Comparison of ENCODE assay signal across 1 cellular context in the genomic region with DNA sequence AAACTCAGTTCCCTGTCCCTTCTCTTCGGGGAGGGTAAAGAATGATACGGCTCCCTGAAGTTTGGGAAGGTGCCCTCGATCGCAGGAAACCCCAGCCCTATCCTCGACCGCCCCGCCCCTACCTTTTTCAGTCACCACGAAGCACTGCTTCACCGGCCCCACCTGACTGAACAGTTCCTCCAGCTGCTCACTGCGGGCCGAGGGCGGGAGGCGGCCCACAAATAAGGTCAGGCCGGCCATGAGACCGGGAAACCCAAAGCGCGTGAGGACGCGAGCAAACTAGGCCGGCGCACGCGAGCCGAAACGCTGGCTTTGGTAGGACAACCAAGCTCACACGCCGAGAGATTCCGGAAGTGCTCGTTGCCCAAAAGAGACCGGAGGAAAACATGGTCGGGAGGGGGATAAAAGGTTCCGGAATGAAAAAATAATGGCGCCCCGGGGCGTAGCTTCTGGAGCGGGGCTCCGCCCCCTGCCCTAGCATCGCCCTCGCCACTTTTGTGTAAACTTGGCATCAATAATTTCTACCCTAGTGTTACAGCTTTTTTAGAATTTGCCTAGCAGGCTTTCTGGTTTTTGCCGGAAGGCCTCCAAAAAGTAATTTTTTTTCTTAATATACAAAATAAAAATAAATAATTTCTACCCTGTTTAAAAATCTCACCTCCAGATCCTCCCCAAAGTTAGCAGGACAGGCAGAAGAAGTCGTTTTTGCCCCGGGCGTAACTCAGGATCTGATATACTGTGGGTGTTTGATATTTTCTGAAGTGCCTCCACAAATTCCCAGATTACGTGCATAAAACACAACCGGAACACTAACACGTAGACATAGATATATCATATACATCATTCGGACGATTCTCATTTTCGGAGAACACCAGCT.
TF ChIP-seq lines count a peak whose summit lies in the region.

Gene RBM28, minus strand, starts transcription at position 355 of the 877 bp plus-strand sequence. Its CDS starts 115 bp downstream, at position 240.

TF ChIP-seq in GM12878, 131 proteins besides CTCF, POLR2A, EP300 and RAD21 (continued from another document and continues in another):
- TF ChIP-seq, protein P1, sequence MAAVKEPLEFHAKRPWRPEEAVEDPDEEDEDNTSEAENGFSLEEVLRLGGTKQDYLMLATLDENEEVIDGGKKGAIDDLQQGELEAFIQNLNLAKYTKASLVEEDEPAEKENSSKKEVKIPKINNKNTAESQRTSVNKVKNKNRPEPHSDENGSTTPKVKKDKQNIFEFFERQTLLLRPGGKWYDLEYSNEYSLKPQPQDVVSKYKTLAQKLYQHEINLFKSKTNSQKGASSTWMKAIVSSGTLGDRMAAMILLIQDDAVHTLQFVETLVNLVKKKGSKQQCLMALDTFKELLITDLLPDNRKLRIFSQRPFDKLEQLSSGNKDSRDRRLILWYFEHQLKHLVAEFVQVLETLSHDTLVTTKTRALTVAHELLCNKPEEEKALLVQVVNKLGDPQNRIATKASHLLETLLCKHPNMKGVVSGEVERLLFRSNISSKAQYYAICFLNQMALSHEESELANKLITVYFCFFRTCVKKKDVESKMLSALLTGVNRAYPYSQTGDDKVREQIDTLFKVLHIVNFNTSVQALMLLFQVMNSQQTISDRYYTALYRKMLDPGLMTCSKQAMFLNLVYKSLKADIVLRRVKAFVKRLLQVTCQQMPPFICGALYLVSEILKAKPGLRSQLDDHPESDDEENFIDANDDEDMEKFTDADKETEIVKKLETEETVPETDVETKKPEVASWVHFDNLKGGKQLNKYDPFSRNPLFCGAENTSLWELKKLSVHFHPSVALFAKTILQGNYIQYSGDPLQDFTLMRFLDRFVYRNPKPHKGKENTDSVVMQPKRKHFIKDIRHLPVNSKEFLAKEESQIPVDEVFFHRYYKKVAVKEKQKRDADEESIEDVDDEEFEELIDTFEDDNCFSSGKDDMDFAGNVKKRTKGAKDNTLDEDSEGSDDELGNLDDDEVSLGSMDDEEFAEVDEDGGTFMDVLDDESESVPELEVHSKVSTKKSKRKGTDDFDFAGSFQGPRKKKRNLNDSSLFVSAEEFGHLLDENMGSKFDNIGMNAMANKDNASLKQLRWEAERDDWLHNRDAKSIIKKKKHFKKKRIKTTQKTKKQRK (IDR thresholded peaks at IDR 0.05; ENCODE audit: low read depth, low read length) = no peak
- TF ChIP-seq YBX1 (IDR thresholded peaks at IDR 0.05) = no peak
- TF ChIP-seq RELB (IDR thresholded peaks at IDR 0.05; ENCODE audit: low read depth) = peak; percentile 96
- no peak for TF ChIP-seq FOS (IDR thresholded peaks at IDR 0.05; ENCODE audit: borderline replicate concordance, extremely low read depth, insufficient read length)
- peak; percentile 16; the same call in 1 of the 2 replicates for TF ChIP-seq MTA2 (IDR thresholded peaks at IDR 0.05; ENCODE audit: low read depth)
- TF ChIP-seq RB1 (IDR thresholded peaks at IDR 0.05; ENCODE audit: borderline replicate concordance) = peak; percentile 92; the same call in 1 of the 2 replicates
- TF ChIP-seq, protein P2, sequence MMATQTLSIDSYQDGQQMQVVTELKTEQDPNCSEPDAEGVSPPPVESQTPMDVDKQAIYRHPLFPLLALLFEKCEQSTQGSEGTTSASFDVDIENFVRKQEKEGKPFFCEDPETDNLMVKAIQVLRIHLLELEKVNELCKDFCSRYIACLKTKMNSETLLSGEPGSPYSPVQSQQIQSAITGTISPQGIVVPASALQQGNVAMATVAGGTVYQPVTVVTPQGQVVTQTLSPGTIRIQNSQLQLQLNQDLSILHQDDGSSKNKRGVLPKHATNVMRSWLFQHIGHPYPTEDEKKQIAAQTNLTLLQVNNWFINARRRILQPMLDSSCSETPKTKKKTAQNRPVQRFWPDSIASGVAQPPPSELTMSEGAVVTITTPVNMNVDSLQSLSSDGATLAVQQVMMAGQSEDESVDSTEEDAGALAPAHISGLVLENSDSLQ (IDR thresholded peaks at IDR 0.05) = peak; percentile 34; the same call in 1 of the 2 replicates
- TF ChIP-seq IKZF1 (conservative IDR thresholded peaks at IDR 0.05) = peak; percentile 87
- peak; percentile 98 to 99 for TF ChIP-seq BHLHE40 (IDR thresholded peaks at IDR 0.05; ENCODE audit: borderline replicate concordance in 1 of 2, low read depth in 2 of 2, low read length in 1 of 2)
- TF ChIP-seq, protein P3, sequence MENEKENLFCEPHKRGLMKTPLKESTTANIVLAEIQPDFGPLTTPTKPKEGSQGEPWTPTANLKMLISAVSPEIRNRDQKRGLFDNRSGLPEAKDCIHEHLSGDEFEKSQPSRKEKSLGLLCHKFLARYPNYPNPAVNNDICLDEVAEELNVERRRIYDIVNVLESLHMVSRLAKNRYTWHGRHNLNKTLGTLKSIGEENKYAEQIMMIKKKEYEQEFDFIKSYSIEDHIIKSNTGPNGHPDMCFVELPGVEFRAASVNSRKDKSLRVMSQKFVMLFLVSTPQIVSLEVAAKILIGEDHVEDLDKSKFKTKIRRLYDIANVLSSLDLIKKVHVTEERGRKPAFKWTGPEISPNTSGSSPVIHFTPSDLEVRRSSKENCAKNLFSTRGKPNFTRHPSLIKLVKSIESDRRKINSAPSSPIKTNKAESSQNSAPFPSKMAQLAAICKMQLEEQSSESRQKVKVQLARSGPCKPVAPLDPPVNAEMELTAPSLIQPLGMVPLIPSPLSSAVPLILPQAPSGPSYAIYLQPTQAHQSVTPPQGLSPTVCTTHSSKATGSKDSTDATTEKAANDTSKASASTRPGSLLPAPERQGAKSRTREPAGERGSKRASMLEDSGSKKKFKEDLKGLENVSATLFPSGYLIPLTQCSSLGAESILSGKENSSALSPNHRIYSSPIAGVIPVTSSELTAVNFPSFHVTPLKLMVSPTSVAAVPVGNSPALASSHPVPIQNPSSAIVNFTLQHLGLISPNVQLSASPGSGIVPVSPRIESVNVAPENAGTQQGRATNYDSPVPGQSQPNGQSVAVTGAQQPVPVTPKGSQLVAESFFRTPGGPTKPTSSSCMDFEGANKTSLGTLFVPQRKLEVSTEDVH (IDR thresholded peaks at IDR 0.05; ENCODE audit: low read depth, partially characterized antibody) = peak; percentile 90
- TF ChIP-seq DPF2 (IDR thresholded peaks at IDR 0.05) = 0 out of 2 replicates have a peak, but pooled peaks have one; percentile 16
- TF ChIP-seq, protein P4, sequence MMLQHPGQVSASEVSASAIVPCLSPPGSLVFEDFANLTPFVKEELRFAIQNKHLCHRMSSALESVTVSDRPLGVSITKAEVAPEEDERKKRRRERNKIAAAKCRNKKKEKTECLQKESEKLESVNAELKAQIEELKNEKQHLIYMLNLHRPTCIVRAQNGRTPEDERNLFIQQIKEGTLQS (IDR thresholded peaks at IDR 0.05; ENCODE audit: borderline replicate concordance, extremely low read depth, low read depth, low read length) = no peak
- TF ChIP-seq SUZ12 (IDR thresholded peaks at IDR 0.05; ENCODE audit: unreplicated experiment) = no peak
- TF ChIP-seq, protein P5, sequence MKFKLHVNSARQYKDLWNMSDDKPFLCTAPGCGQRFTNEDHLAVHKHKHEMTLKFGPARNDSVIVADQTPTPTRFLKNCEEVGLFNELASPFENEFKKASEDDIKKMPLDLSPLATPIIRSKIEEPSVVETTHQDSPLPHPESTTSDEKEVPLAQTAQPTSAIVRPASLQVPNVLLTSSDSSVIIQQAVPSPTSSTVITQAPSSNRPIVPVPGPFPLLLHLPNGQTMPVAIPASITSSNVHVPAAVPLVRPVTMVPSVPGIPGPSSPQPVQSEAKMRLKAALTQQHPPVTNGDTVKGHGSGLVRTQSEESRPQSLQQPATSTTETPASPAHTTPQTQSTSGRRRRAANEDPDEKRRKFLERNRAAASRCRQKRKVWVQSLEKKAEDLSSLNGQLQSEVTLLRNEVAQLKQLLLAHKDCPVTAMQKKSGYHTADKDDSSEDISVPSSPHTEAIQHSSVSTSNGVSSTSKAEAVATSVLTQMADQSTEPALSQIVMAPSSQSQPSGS (IDR thresholded peaks at IDR 0.05; ENCODE audit: low read length) = 0 out of 2 replicates have a peak, but pooled peaks have one; percentile 52
- TF ChIP-seq CEBPB (IDR thresholded peaks at IDR 0.05; ENCODE audit: borderline replicate concordance in 1 of 2, low read depth in 2 of 2, low read length in 2 of 2) = no peak
- TF ChIP-seq MYB (IDR thresholded peaks at IDR 0.05; ENCODE audit: borderline replicate concordance, low read depth, low read length) = no peak
- TF ChIP-seq TCF3 (IDR thresholded peaks at IDR 0.05; ENCODE audit: borderline replicate concordance, insufficient read depth, low read depth, low read length) = 0 out of 2 replicates have a peak, but pooled peaks have one; percentile 30
- TF ChIP-seq RUNX3 (IDR thresholded peaks at IDR 0.05; ENCODE audit: low read length) = peak; percentile 76
- no peak; the same call in 1 of the 2 replicates for TF ChIP-seq FOXM1 (IDR thresholded peaks at IDR 0.05; ENCODE audit: low read depth, low read length)
- TF ChIP-seq ASH2L (IDR thresholded peaks at IDR 0.05; ENCODE audit: borderline replicate concordance, low read depth) = peak; percentile 74; the same call in 1 of the 2 replicates
- TF ChIP-seq SMARCA5 (IDR thresholded peaks at IDR 0.05) = peak; percentile 20; the same call in 1 of the 2 replicates
- TF ChIP-seq, protein P6, sequence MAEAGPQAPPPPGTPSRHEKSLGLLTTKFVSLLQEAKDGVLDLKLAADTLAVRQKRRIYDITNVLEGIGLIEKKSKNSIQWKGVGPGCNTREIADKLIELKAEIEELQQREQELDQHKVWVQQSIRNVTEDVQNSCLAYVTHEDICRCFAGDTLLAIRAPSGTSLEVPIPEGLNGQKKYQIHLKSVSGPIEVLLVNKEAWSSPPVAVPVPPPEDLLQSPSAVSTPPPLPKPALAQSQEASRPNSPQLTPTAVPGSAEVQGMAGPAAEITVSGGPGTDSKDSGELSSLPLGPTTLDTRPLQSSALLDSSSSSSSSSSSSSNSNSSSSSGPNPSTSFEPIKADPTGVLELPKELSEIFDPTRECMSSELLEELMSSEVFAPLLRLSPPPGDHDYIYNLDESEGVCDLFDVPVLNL (IDR thresholded peaks at IDR 0.05; ENCODE audit: low read depth, low read length) = peak; percentile 78
- TF ChIP-seq HDGF (IDR thresholded peaks at IDR 0.05) = peak; percentile 72; the same call in 1 of the 2 replicates
- no peak for TF ChIP-seq ETV6 (conservative IDR thresholded peaks at IDR 0.05 in 1 of 2, IDR thresholded peaks at IDR 0.05 in 1 of 2; ENCODE audit: borderline replicate concordance in 1 of 2, low read depth in 1 of 2)
- peak; percentile 81 for TF ChIP-seq RELA (IDR thresholded peaks at IDR 0.05; ENCODE audit: borderline replicate concordance, partially characterized antibody)
- peak; percentile 68 for TF ChIP-seq FOXK2 (IDR thresholded peaks at IDR 0.05)
- peak; percentile 86 for TF ChIP-seq SIN3A (IDR thresholded peaks at IDR 0.05; ENCODE audit: low read depth, low read length)
- TF ChIP-seq, protein P7, sequence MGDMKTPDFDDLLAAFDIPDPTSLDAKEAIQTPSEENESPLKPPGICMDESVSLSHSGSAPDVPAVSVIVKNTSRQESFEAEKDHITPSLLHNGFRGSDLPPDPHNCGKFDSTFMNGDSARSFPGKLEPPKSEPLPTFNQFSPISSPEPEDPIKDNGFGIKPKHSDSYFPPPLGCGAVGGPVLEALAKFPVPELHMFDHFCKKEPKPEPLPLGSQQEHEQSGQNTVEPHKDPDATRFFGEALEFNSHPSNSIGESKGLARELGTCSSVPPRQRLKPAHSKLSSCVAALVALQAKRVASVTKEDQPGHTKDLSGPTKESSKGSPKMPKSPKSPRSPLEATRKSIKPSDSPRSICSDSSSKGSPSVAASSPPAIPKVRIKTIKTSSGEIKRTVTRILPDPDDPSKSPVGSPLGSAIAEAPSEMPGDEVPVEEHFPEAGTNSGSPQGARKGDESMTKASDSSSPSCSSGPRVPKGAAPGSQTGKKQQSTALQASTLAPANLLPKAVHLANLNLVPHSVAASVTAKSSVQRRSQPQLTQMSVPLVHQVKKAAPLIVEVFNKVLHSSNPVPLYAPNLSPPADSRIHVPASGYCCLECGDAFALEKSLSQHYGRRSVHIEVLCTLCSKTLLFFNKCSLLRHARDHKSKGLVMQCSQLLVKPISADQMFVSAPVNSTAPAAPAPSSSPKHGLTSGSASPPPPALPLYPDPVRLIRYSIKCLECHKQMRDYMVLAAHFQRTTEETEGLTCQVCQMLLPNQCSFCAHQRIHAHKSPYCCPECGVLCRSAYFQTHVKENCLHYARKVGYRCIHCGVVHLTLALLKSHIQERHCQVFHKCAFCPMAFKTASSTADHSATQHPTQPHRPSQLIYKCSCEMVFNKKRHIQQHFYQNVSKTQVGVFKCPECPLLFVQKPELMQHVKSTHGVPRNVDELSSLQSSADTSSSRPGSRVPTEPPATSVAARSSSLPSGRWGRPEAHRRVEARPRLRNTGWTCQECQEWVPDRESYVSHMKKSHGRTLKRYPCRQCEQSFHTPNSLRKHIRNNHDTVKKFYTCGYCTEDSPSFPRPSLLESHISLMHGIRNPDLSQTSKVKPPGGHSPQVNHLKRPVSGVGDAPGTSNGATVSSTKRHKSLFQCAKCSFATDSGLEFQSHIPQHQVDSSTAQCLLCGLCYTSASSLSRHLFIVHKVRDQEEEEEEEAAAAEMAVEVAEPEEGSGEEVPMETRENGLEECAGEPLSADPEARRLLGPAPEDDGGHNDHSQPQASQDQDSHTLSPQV (IDR thresholded peaks at IDR 0.05) = no peak
- no peak for TF ChIP-seq IRF4 (IDR thresholded peaks at IDR 0.05; ENCODE audit: low read depth, low read length)
- TF ChIP-seq HSF1 (IDR thresholded peaks at IDR 0.05; ENCODE audit: low read depth, low read length) = no peak
